1 cellular context compared by ENCODE assay signal in the genomic region with DNA sequence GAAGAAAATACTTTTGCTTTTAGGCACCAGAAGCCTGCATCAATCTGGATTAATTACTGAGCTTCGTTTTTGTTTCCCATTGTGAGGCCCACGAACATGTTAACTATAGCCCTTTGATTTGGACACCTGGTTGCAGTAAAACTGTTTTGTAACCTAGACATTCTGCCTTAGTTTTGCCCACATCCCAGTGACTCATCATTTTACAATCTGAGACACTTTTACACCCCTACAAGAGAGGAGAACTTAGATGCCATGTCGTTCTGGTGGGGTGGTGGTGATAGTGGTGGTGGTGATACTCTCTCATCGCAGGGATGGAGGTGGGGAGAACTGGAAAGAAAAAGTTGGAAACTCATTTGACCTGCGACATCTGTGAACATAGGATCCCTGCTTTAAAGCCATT.
TF ChIP-seq lines count a peak whose summit lies in the region.

No MANE protein-coding gene starts in this region.

TF ChIP-seq in H1, 55 proteins besides CTCF, POLR2A, EP300 and RAD21:
- TF ChIP-seq, protein P1, sequence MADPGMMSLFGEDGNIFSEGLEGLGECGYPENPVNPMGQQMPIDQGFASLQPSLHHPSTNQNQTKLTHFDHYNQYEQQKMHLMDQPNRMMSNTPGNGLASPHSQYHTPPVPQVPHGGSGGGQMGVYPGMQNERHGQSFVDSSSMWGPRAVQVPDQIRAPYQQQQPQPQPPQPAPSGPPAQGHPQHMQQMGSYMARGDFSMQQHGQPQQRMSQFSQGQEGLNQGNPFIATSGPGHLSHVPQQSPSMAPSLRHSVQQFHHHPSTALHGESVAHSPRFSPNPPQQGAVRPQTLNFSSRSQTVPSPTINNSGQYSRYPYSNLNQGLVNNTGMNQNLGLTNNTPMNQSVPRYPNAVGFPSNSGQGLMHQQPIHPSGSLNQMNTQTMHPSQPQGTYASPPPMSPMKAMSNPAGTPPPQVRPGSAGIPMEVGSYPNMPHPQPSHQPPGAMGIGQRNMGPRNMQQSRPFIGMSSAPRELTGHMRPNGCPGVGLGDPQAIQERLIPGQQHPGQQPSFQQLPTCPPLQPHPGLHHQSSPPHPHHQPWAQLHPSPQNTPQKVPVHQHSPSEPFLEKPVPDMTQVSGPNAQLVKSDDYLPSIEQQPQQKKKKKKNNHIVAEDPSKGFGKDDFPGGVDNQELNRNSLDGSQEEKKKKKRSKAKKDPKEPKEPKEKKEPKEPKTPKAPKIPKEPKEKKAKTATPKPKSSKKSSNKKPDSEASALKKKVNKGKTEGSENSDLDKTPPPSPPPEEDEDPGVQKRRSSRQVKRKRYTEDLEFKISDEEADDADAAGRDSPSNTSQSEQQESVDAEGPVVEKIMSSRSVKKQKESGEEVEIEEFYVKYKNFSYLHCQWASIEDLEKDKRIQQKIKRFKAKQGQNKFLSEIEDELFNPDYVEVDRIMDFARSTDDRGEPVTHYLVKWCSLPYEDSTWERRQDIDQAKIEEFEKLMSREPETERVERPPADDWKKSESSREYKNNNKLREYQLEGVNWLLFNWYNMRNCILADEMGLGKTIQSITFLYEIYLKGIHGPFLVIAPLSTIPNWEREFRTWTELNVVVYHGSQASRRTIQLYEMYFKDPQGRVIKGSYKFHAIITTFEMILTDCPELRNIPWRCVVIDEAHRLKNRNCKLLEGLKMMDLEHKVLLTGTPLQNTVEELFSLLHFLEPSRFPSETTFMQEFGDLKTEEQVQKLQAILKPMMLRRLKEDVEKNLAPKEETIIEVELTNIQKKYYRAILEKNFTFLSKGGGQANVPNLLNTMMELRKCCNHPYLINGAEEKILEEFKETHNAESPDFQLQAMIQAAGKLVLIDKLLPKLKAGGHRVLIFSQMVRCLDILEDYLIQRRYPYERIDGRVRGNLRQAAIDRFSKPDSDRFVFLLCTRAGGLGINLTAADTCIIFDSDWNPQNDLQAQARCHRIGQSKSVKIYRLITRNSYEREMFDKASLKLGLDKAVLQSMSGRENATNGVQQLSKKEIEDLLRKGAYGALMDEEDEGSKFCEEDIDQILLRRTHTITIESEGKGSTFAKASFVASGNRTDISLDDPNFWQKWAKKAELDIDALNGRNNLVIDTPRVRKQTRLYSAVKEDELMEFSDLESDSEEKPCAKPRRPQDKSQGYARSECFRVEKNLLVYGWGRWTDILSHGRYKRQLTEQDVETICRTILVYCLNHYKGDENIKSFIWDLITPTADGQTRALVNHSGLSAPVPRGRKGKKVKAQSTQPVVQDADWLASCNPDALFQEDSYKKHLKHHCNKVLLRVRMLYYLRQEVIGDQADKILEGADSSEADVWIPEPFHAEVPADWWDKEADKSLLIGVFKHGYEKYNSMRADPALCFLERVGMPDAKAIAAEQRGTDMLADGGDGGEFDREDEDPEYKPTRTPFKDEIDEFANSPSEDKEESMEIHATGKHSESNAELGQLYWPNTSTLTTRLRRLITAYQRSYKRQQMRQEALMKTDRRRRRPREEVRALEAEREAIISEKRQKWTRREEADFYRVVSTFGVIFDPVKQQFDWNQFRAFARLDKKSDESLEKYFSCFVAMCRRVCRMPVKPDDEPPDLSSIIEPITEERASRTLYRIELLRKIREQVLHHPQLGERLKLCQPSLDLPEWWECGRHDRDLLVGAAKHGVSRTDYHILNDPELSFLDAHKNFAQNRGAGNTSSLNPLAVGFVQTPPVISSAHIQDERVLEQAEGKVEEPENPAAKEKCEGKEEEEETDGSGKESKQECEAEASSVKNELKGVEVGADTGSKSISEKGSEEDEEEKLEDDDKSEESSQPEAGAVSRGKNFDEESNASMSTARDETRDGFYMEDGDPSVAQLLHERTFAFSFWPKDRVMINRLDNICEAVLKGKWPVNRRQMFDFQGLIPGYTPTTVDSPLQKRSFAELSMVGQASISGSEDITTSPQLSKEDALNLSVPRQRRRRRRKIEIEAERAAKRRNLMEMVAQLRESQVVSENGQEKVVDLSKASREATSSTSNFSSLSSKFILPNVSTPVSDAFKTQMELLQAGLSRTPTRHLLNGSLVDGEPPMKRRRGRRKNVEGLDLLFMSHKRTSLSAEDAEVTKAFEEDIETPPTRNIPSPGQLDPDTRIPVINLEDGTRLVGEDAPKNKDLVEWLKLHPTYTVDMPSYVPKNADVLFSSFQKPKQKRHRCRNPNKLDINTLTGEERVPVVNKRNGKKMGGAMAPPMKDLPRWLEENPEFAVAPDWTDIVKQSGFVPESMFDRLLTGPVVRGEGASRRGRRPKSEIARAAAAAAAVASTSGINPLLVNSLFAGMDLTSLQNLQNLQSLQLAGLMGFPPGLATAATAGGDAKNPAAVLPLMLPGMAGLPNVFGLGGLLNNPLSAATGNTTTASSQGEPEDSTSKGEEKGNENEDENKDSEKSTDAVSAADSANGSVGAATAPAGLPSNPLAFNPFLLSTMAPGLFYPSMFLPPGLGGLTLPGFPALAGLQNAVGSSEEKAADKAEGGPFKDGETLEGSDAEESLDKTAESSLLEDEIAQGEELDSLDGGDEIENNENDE (IDR thresholded peaks at IDR 0.05; ENCODE audit: insufficient replicate concordance, low read length): no peak
